In the genomic region with DNA sequence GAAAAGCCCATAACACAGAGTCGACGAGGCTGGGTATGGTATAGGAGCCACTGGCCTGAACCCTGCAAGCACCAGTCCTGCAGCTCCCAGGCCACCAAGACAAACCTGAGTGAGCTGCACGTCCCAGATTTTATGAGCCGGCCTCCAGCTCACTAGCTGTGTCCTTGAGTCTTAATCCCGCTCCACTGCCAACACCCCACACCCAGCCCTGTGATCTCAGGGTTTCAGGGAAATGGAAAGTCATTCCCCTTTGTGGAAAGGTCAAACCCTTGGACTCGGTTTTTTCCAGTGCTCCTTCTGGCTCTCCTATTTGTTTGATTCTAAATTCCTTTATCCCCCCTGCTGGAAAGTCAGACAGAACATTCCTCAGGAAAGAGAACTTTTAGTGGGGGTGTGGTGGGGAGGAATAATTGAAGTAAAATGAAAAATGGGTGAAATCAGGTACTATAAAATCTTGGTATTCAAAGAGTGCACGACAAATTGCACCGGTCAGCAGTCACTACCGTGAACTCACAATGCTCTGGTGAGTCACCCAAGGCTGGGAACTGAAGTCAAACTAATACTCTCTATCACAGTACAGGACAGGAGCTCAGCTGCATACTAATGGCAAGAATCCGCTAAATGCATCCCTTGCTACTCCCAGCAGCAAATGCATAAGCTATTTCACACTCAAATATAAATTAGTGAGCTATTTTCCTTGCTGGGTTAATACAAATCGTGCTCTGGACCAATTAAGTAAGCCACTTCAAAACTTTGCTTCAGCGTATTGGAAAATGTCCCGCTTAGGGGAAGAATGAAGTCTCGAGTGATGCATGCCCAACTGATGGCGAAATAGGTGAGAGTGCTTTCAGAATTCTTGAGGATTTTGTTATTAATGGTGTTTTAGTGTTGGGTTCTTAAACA, we compare ENCODE assay signal across 1 cellular context.
TF ChIP-seq lines count a peak whose summit lies in the region.

No MANE protein-coding gene starts in this region.

TF ChIP-seq in SK-N-SH, 30 proteins besides CTCF, POLR2A, EP300 and RAD21 (continued from another document):
- TF ChIP-seq, protein P1, sequence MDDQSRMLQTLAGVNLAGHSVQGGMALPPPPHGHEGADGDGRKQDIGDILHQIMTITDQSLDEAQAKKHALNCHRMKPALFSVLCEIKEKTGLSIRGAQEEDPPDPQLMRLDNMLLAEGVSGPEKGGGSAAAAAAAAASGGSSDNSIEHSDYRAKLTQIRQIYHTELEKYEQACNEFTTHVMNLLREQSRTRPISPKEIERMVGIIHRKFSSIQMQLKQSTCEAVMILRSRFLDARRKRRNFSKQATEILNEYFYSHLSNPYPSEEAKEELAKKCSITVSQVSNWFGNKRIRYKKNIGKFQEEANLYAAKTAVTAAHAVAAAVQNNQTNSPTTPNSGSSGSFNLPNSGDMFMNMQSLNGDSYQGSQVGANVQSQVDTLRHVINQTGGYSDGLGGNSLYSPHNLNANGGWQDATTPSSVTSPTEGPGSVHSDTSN (IDR thresholded peaks at IDR 0.05): peak; percentile 43; the same call in 1 of the 2 replicates
- TF ChIP-seq, protein P2, sequence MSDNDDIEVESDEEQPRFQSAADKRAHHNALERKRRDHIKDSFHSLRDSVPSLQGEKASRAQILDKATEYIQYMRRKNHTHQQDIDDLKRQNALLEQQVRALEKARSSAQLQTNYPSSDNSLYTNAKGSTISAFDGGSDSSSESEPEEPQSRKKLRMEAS (IDR thresholded peaks at IDR 0.05; ENCODE audit: low read depth): no peak
- TF ChIP-seq CHD2 (IDR thresholded peaks at IDR 0.05; ENCODE audit: low read length, partially characterized antibody) (no peak), POLR2AphosphoS5 (IDR thresholded peaks at IDR 0.05; ENCODE audit: low read depth, low read length) (no peak), FOSL2 (IDR thresholded peaks at IDR 0.05; ENCODE audit: borderline replicate concordance, low read depth) (peak; percentile 74; the same call in 1 of the 2 replicates), NRF1 (IDR thresholded peaks at IDR 0.05; ENCODE audit: low read depth, low read length) (no peak), TAF1 (IDR thresholded peaks at IDR 0.05; ENCODE audit: borderline replicate concordance, low read depth, low read length) (no peak), TCF12 (IDR thresholded peaks at IDR 0.05) (peak; percentile 16; the same call in 1 of the 2 replicates), NFIC (IDR thresholded peaks at IDR 0.05; ENCODE audit: borderline replicate concordance) (no peak), FOXM1 (IDR thresholded peaks at IDR 0.05; ENCODE audit: low read depth) (no peak), GABPA (IDR thresholded peaks at IDR 0.05; ENCODE audit: low read depth) (no peak)
- TF ChIP-seq, protein P3, sequence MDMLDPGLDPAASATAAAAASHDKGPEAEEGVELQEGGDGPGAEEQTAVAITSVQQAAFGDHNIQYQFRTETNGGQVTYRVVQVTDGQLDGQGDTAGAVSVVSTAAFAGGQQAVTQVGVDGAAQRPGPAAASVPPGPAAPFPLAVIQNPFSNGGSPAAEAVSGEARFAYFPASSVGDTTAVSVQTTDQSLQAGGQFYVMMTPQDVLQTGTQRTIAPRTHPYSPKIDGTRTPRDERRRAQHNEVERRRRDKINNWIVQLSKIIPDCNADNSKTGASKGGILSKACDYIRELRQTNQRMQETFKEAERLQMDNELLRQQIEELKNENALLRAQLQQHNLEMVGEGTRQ (IDR thresholded peaks at IDR 0.05; ENCODE audit: borderline replicate concordance, low read depth, low read length): no peak
